21 cellular contexts compared by ENCODE assay signal in the genomic region with DNA sequence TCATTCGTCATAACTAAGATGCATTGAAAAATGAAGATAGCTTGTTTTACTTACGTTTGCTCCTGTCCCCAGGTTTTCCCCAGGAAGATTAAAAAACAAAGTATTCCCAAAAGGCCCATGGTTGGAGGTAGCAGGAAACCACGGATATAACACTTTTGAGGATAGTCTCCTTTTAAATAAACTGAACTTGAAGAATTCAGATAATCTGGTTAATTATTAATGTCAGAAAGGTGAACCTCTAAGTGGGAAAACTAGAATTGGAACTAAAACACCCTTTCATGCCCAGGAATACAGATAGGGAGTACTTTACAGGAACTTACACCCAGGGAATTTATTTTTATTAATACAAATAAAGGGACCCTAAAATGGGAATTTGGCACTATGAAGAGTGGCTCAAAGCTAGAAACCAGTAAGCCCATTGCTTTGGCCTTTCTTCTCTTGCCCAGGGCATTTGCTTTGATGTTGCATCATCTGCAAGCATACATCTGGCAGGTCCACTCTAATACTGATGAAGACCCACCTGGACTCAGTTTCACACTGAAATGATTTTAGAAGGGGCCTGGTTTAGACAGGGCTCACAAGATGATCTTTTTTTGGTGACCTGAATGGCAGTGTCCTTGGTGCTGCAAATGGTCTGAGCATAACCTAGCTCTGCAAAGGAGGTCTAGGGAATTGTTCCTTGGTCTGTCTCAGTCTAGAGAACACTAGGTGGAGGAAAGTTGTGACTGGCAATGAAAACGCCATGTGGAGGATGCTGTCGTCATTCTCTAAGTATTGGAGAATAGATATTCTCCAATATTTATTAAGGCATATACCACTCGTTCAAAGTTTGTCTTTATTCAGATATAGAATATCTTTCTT. TPM values are rescaled to one million over a fixed set of nuclear protein-coding genes. Genes with fewer than 3 reads are reported as not detected.
DNase-seq lines count a peak whose midpoint lies in the region; ATAC-seq and TF ChIP-seq lines count a peak whose summit lies in the region.
"Had no signal": no experiment of that assay in that cellular context is flagged by ENCODE, and none has a peak within 500 bp of the region (broad histone marks: within the 10 kb centered on the region; RNA-seq: fewer than 3 reads in every experiment).

C5 (minus strand) TSS at position 148 of the 861 bp plus-strand sequence; CDS start at position 119, 29 bp downstream.

- no peaks in the 10 kb centered on the region for H3K36me3 ChIP-seq in KMS-11 (ENCODE audit: insufficient read depth)
- H3K36me3 ChIP-seq in duodenal mucosa (ENCODE audit: control insufficient read depth in 1 of 2, insufficient read depth in 2 of 2, low read length in 2 of 2): no peaks in the 10 kb centered on the region
- no peaks in the 10 kb centered on the region for H3K36me3 ChIP-seq in lower lobe of right lung
- H3K36me3 ChIP-seq in mesenchymal stem cell (ENCODE audit: control insufficient read depth in 1 of 2, insufficient read depth in 2 of 2, low read depth in 1 of 2, low read length in 2 of 2): peaks cover 0 to 5% of the 10 kb centered on the region in 2 experiments
- H3K36me3 ChIP-seq: heart left ventricle, thyroid gland had no signal

- H4K8ac ChIP-seq in mesenchymal stem cell (ENCODE audit: low read length): no peak within 1 kb of the TSS

- H2BK15ac ChIP-seq in mesenchymal stem cell (ENCODE audit: low read depth, poor library complexity, severe bottlenecking): no peak within 1 kb of the TSS

- no peak within 1 kb of the TSS for H2BK120ac ChIP-seq in mesenchymal stem cell (ENCODE audit: low read depth, low read length)

- H2AK5ac ChIP-seq in mesenchymal stem cell (ENCODE audit: low read length, severe bottlenecking): no peak within 1 kb of the TSS

- H3K4ac ChIP-seq in mesenchymal stem cell (ENCODE audit: low read depth in 1 of 2, low read length in 2 of 2): no peak within 1 kb of the TSS

- no peak within 1 kb of the TSS for H2BK12ac ChIP-seq in mesenchymal stem cell (ENCODE audit: low read length in 2 of 2)

- intact Hi-C loops in lower lobe of right lung (cut with DNase I): no loop called here

- no peak within 1 kb of the TSS for H3K14ac ChIP-seq in mesenchymal stem cell (ENCODE audit: low read length in 2 of 2)

- ATAC-seq in lower lobe of right lung (no peak), HG03139 (IDR thresholded peaks at IDR 0.05; ENCODE audit: unreplicated experiment) (no peak)
- ATAC-seq in activated CD4-positive, CD25-positive, alpha-beta regulatory T cell treated with anti-CD3 and anti-CD28 coated beads, Interleukin-2, amount 50 U/mL, for 24 hours: no peak
- ATAC-seq: activated CD4-positive, alpha-beta T cell treated with anti-CD3 and anti-CD28 coated beads for 36 hours; activated T-cell treated with anti-CD3 and anti-CD28 coated beads, Interleukin-2, amount 50 U/mL, for 72 hours; heart left ventricle; left ventricle myocardium superior had no signal

- H3K9ac ChIP-seq in KMS-11 (no peak within 1 kb of the TSS), duodenal mucosa (ENCODE audit: low read depth in 1 of 2, low read length in 2 of 2) (no peak within 1 kb of the TSS), mesenchymal stem cell (ENCODE audit: low read length) (no peak within 1 kb of the TSS)
- H3K9ac ChIP-seq: BLaER1 treated with 17β-estradiol and CSF1 and Interleukin-3, amounts not matched to agents 10 nM and 100 nM had no signal

- no peak within 1 kb of the TSS for H2BK5ac ChIP-seq in mesenchymal stem cell (ENCODE audit: low read depth, low read length, poor library complexity, severe bottlenecking)

- H2AFZ ChIP-seq in KMS-11 (ENCODE audit: low read depth) (no peak within 1 kb of the TSS), mesenchymal stem cell (ENCODE audit: low read depth, low read length) (no peak within 1 kb of the TSS)

- no peaks in the 10 kb centered on the region for H3K27me3 ChIP-seq in KMS-11 (ENCODE audit: insufficient read depth, low read depth)
- no peaks in the 10 kb centered on the region for H3K27me3 ChIP-seq in duodenal mucosa (ENCODE audit: control insufficient read depth in 1 of 2, insufficient read depth in 2 of 2, low read length in 2 of 2)
- H3K27me3 ChIP-seq in lower lobe of right lung (ENCODE audit: low read depth): no peaks in the 10 kb centered on the region
- no peaks in the 10 kb centered on the region for H3K27me3 ChIP-seq in mesenchymal stem cell (ENCODE audit: control insufficient read depth in 1 of 2, insufficient read depth in 1 of 2, low read length in 2 of 2)
- H3K27me3 ChIP-seq: BLaER1 treated with 17β-estradiol and CSF1 and Interleukin-3, amounts not matched to agents 10 nM and 100 nM; heart left ventricle; thyroid gland had no signal

- no peak within 1 kb of the TSS for H4K91ac ChIP-seq in mesenchymal stem cell (ENCODE audit: low read length)

- H3K4me2 ChIP-seq in KMS-11: 0 out of 2 replicates have a peak within 1 kb of the TSS, but pooled peaks have one; percentile 23
- H3K4me2 ChIP-seq in mesenchymal stem cell (ENCODE audit: low read length, poor library complexity, severe bottlenecking): no peak within 1 kb of the TSS

- no peak within 1 kb of the TSS for H3K4me3 ChIP-seq in KMS-11 (IDR thresholded peaks at IDR 0.05; ENCODE audit: insufficient read depth, low read depth, low read length)
- H3K4me3 ChIP-seq in duodenal mucosa (ENCODE audit: low read depth in 1 of 2, low read length in 2 of 2): peak within 1 kb of the TSS; percentile 53 to 62
- H3K4me3 ChIP-seq in lower lobe of right lung: peak within 1 kb of the TSS; percentile 15
- no peak within 1 kb of the TSS for H3K4me3 ChIP-seq in mesenchymal stem cell (ENCODE audit: insufficient read depth in 1 of 2, low read depth in 1 of 2, low read length in 2 of 2)
- H3K4me3 ChIP-seq: BLaER1 treated with 17β-estradiol and CSF1 and Interleukin-3, amounts not matched to agents 10 nM and 100 nM; heart left ventricle; thyroid gland had no signal

- no peaks in the 10 kb centered on the region for H3K79me2 ChIP-seq in KMS-11 (ENCODE audit: insufficient read depth, low read depth)

- H3K79me1 ChIP-seq in mesenchymal stem cell (replicated peaks; ENCODE audit: low read length, poor library complexity, severe bottlenecking): no peaks in the 10 kb centered on the region

- H3K4me1 ChIP-seq in KMS-11 (ENCODE audit: low read depth, poor library complexity, severe bottlenecking) (peaks cover 12% of the 10 kb centered on the region), duodenal mucosa (ENCODE audit: control insufficient read depth in 1 of 2, insufficient read depth in 2 of 2, low read length in 2 of 2) (peaks cover 7 to 9% of the 10 kb centered on the region in 2 donors), lower lobe of right lung (no peaks in the 10 kb centered on the region), mesenchymal stem cell (ENCODE audit: control insufficient read depth, insufficient read depth, low read depth, low read length) (peaks cover 1% of the 10 kb centered on the region)
- H3K4me1 ChIP-seq: heart left ventricle, thyroid gland had no signal

- DNase-seq in A172 (ENCODE audit: low spot score): no peak
- no peak for DNase-seq in lower lobe of right lung
- no peak for DNase-seq in NCI-H510A (lab: John Stamatoyannopoulos, UW)
- DNase-seq in mesenchymal stem cell: no peak
- DNase-seq: activated CD4-positive, alpha-beta T cell treated with anti-CD3 and anti-CD28 coated beads for 36 hours; activated naive CD4-positive, alpha-beta T cell treated with anti-CD3 and anti-CD28 coated beads for 36 hours; activated T-cell treated with anti-CD3 and anti-CD28 coated beads, Interleukin-2, amount 50 U/mL, for 72 hours; amygdala; H9; heart left ventricle; left ventricle myocardium superior; NCI-H2029; SHP77; stimulated activated CD4-positive, alpha-beta T cell treated with anti-CD3 and anti-CD28 coated beads, Interleukin-4, amount 100 ng/mL, for 24 hours; stimulated activated naive CD4-positive, alpha-beta T cell treated with Interleukin-2 at 50 U/mL for 16 hours; thyroid gland had no signal

- no peak for TF ChIP-seq CTCF in KMS-11 (conservative IDR thresholded peaks at IDR 0.05; ENCODE audit: low read depth, low read length)
- no peak for TF ChIP-seq CTCF in lower lobe of right lung (IDR thresholded peaks at IDR 0.05)

- H3K23ac ChIP-seq in mesenchymal stem cell (ENCODE audit: low read length in 2 of 2): no peak within 1 kb of the TSS

- no peaks in the 10 kb centered on the region for H4K20me1 ChIP-seq in KMS-11 (ENCODE audit: insufficient read depth)
- H4K20me1 ChIP-seq: BLaER1 treated with 17β-estradiol and CSF1 and Interleukin-3, amounts not matched to agents 10 nM and 100 nM had no signal

- 75% methylated on average over 1 of the region's 6 CpGs for WGBS in mesenchymal stem cell

- H3K9me3 ChIP-seq in duodenal mucosa (ENCODE audit: control insufficient read depth in 1 of 2, low read length in 2 of 2) (no peaks in the 10 kb centered on the region), lower lobe of right lung (no peaks in the 10 kb centered on the region), mesenchymal stem cell (ENCODE audit: control insufficient read depth, low read length) (no peaks in the 10 kb centered on the region)
- H3K9me3 ChIP-seq: heart left ventricle, thyroid gland had no signal

- H3K27ac ChIP-seq in KMS-11 (no peak within 1 kb of the TSS), duodenal mucosa (ENCODE audit: low read depth, low read length) (no peak within 1 kb of the TSS), lower lobe of right lung (no peak within 1 kb of the TSS), mesenchymal stem cell (ENCODE audit: low read length, poor library complexity, severe bottlenecking) (no peak within 1 kb of the TSS)
- H3K27ac ChIP-seq: BLaER1 treated with 17β-estradiol and CSF1 and Interleukin-3, amounts not matched to agents 10 nM and 100 nM; heart left ventricle; thyroid gland had no signal

- H3K18ac ChIP-seq in mesenchymal stem cell (ENCODE audit: low read depth in 1 of 2, low read length in 2 of 2): no peak within 1 kb of the TSS

RNA-seq across cellular contexts. Expression of gene C5, which starts in this region (rescaled TPM):
- 6.3 and 11.5 TPM in 2 replicates for total RNA-seq in A172 (2014; rRNA removed; shearing (Covaris generic))
- 22.1 TPM for total RNA-seq in lower lobe of right lung
- polyA plus RNA-seq in mesenchymal stem cell (2013, experiment 1 of 2): 0.21 TPM
- 0.33 TPM for polyA plus RNA-seq in mesenchymal stem cell (2013, experiment 2 of 2)

Comparison
In these comparisons a context has a peak if more than half of its experiments do, and no peak if none do; other contexts are left out.
1. H3K4me3 ChIP-seq: peak in duodenal mucosa (2 of 2) and lower lobe of right lung (single experiment); none in KMS-11 (single experiment) and mesenchymal stem cell (0 of 2).